In genomic region chr3:38515367-38515766, GRCh38 we compare ENCODE assay signal across 27 cellular contexts.
"Had no signal": no experiment of that assay in that cellular context is flagged by ENCODE, and none has a peak within 500 bp of the region (broad histone marks: within the 10 kb centered on the region; RNA-seq: fewer than 3 reads in every experiment).

No MANE protein-coding gene starts in this region.

- H3K9me3 ChIP-seq: neutrophil, pancreas, prostate gland, right lobe of liver, sigmoid colon, suprapubic skin, testis, tibial artery, transverse colon, upper lobe of right lung, uterus had no signal

- H3K27me3 ChIP-seq: neural progenitor cell, neutrophil, pancreas, right lobe of liver, sigmoid colon, suprapubic skin, testis, tibial artery, transverse colon, upper lobe of right lung, uterus had no signal

- H3K9ac ChIP-seq: neural progenitor cell had no signal

- DNase-seq: naive B cell; natural killer cell; nucleus accumbens; pancreas; right lobe of liver; sigmoid colon; small intestine; stimulated activated CD4-positive, alpha-beta T cell treated with anti-CD3 and anti-CD28 coated beads, Interleukin-12 subunit alpha, Interleukin-12 subunit beta, amount 100 ng/mL, for 4 hours; stimulated activated CD4-positive, alpha-beta T cell treated with anti-CD3 and anti-CD28 coated beads, Interleukin-1b, Interleukin-23, amount 100 ng/mL, for 48 hours; stimulated activated CD4-positive, alpha-beta T cell treated with anti-CD3 and anti-CD28 coated beads, Interleukin-4, amount 100 ng/mL, for 1 hour; stimulated activated CD4-positive, alpha-beta T cell treated with anti-CD3 and anti-CD28 coated beads, Interleukin-4, amount 100 ng/mL, for 4 hours; stimulated activated CD8-positive, alpha-beta memory T cell treated with anti-CD3 and anti-CD28 coated beads, Interleukin-4, amount 100 ng/mL, for 48 hours; stimulated activated naive CD4-positive, alpha-beta T cell; stimulated activated naive CD8-positive, alpha-beta T cell treated with anti-CD3 and anti-CD28 coated beads, Interleukin-15, amount 100 ng/mL, for 72 hours; stimulated activated naive CD8-positive, alpha-beta T cell treated with anti-CD3 and anti-CD28 coated beads, Interleukin-15, Interleukin-2, amounts not matched to agents 100 U/mL and 50 U/mL, for 24 hours; testis; tibial artery; transverse colon; upper lobe of right lung; uterus had no signal

- H3K4me3 Mint-ChIP-seq: naive B cell; natural killer cell; nephron; neural progenitor cell; stimulated activated memory B cell treated with anti-CD40 and anti-IgM and Interleukin-4, amounts not matched to agents 10 μg/mL and 1 μg/mL and 100 μg/mL, for 72 hours; stimulated activated naive CD8-positive, alpha-beta T cell treated with anti-CD3 and anti-CD28 coated beads, Interleukin-15, amount 100 ng/mL, for 72 hours; type B pancreatic cell had no signal

- H3K36me3 ChIP-seq: neural progenitor cell, pancreas, prostate gland, right lobe of liver, uterus had no signal

- H2AFZ ChIP-seq: neural progenitor cell had no signal

- H3K27me3 Mint-ChIP-seq: naive B cell; stimulated activated memory B cell treated with anti-CD40 and anti-IgM and Interleukin-4, amounts not matched to agents 10 μg/mL and 1 μg/mL and 100 μg/mL, for 72 hours; stimulated activated naive CD8-positive, alpha-beta T cell treated with anti-CD3 and anti-CD28 coated beads, Interleukin-15, amount 100 ng/mL, for 72 hours; type B pancreatic cell had no signal

- H3K4me3 ChIP-seq: neural progenitor cell, pancreas, prostate gland, right lobe of liver, sigmoid colon, suprapubic skin, testis, tibial artery, transverse colon, upper lobe of right lung, uterus had no signal

- FAIRE-seq: pancreas, small intestine had no signal

- H3K27ac ChIP-seq: neural progenitor cell, neutrophil, pancreas, prostate gland, right lobe of liver, sigmoid colon, suprapubic skin, testis, tibial artery, transverse colon, upper lobe of right lung, uterus had no signal

- H3K9me3 Mint-ChIP-seq: naive B cell; natural killer cell; nephron; neural progenitor cell; stimulated activated memory B cell treated with anti-CD40 and anti-IgM and Interleukin-4, amounts not matched to agents 10 μg/mL and 1 μg/mL and 100 μg/mL, for 72 hours; stimulated activated naive CD8-positive, alpha-beta T cell treated with anti-CD3 and anti-CD28 coated beads, Interleukin-15, amount 100 ng/mL, for 72 hours; type B pancreatic cell had no signal

- H3K4me2 ChIP-seq: neural progenitor cell had no signal

- H3K36me3 Mint-ChIP-seq: natural killer cell had no signal

- ATAC-seq: natural killer cell; pancreas; right lobe of liver; stimulated activated memory B cell treated with anti-CD40 and anti-IgM and Interleukin-4, amounts not matched to agents 10 μg/mL and 1 μg/mL and 100 μg/mL, for 72 hours; stimulated activated naive CD8-positive, alpha-beta T cell treated with anti-CD3 and anti-CD28 coated beads, Interleukin-15, amount 100 ng/mL, for 72 hours; stimulated activated naive CD8-positive, alpha-beta T cell treated with anti-CD3 and anti-CD28 coated beads, Interleukin-15, Interleukin-2, amounts not matched to agents 100 U/mL and 50 U/mL, for 24 hours; upper lobe of right lung had no signal

- H3K27ac Mint-ChIP-seq: naive B cell; natural killer cell; nephron; neural progenitor cell; stimulated activated memory B cell treated with anti-CD40 and anti-IgM and Interleukin-4, amounts not matched to agents 10 μg/mL and 1 μg/mL and 100 μg/mL, for 72 hours; type B pancreatic cell had no signal

- H3K4me1 ChIP-seq: pancreas, prostate gland, right lobe of liver, sigmoid colon, suprapubic skin, testis, transverse colon, upper lobe of right lung, uterus had no signal
